Comparison of ENCODE assay signal across 8 cellular contexts in the genomic region with DNA sequence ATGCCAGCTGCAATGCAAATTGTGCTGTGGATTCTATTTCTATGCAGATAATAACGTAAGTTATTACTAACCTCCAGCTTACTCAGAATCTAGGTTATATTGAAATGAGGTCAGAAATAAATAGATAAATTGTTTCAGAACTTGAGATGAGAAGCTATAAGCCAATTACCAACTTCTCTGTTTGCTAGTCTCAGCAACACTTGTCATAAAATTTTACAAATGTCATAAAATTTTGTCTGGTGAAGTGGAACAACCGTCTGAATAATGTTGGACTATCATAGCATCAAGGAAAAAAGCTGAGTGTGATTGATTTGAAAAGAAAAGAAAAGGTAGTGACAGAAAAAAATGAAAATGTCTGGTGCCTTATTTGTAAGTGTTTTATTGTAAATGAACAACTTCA. TPM values are rescaled to one million over a fixed set of nuclear protein-coding genes. Genes with fewer than 3 reads are reported as not detected.
"Had no signal": no experiment of that assay in that cellular context is flagged by ENCODE, and none has a peak within 500 bp of the region (broad histone marks: within the 10 kb centered on the region; RNA-seq: fewer than 3 reads in every experiment).

No MANE protein-coding gene starts in this region.

- ATAC-seq: GM23338, HepG2 had no signal

- DNase-seq: H9, HCEC 1CT, HFFc6, KBM-7 had no signal

- H3K27ac ChIP-seq: KMS-11 had no signal

- H3K4me3 ChIP-seq: GM23338 had no signal

RNA-seq across cellular contexts. Expression of a gene that starts 36.7 kb away (rescaled TPM):
- total RNA-seq: HepG2, HFFc6, HT-29 had no signal
